Comparison of ENCODE assay signal across 12 cellular contexts in genomic region chr16:75308011-75308410, GRCh38. TPM values are rescaled to one million over a fixed set of nuclear protein-coding genes. Genes with fewer than 3 reads are reported as not detected.
"Had no signal": no experiment of that assay in that cellular context is flagged by ENCODE, and none has a peak within 500 bp of the region (broad histone marks: within the 10 kb centered on the region; RNA-seq: fewer than 3 reads in every experiment).

No MANE protein-coding gene starts in this region.

- H3K4me3 ChIP-seq: thoracic aorta, uterus had no signal

- H3K27ac ChIP-seq: thoracic aorta had no signal

- DNase-seq: activated CD4-positive, alpha-beta T cell treated with anti-CD3 and anti-CD28 coated beads for 4 hours; activated CD8-positive, alpha-beta memory T cell treated with anti-CD3 and anti-CD28 coated beads, Interleukin-2, amount 50 U/mL, for 48 hours; activated CD8-positive, alpha-beta T cell treated with anti-CD3 and anti-CD28 coated beads, Interleukin-2, amount 10 ng/mL, durations not matched to agents 7 days and 5 days; activated naive CD4-positive, alpha-beta T cell treated with Interleukin-2 at 50 U/mL for 16 hours; activated naive CD8-positive, alpha-beta T cell treated with anti-CD3 and anti-CD28 coated beads, Interleukin-2, amount 50 U/mL, for 24 hours; foreskin keratinocyte; head of caudate nucleus; stimulated activated CD4-positive, alpha-beta T cell treated with anti-CD3 and anti-CD28 coated beads, Interleukin-4, amount 100 ng/mL, for 4 hours; stimulated activated naive CD8-positive, alpha-beta T cell treated with anti-CD3 and anti-CD28 coated beads, Interleukin-15, amount 100 ng/mL, for 72 hours; uterus had no signal

- H3K36me3 ChIP-seq: thoracic aorta, uterus had no signal

- H3K27me3 ChIP-seq: foreskin keratinocyte, uterus had no signal

- H3K9me3 ChIP-seq: thoracic aorta, uterus had no signal

- ATAC-seq: activated CD8-positive, alpha-beta T cell treated with anti-CD3 and anti-CD28 coated beads, Interleukin-2, amount 10 ng/mL, durations not matched to agents 7 days and 5 days; activated naive CD8-positive, alpha-beta T cell treated with anti-CD3 and anti-CD28 coated beads, Interleukin-2, amount 50 U/mL, for 24 hours; foreskin keratinocyte; natural killer cell treated with Interleukin-12 subunit alpha and Interleukin-12 subunit beta and Interleukin-15 and Interleukin-18, amount 100 ng/mL, for 72 hours; stimulated activated naive CD8-positive, alpha-beta T cell treated with anti-CD3 and anti-CD28 coated beads, Interleukin-15, amount 100 ng/mL, for 72 hours had no signal

RNA-seq across cellular contexts. Expression of gene BCAR1, which starts 56.6 kb away (rescaled TPM):
- total RNA-seq: natural killer cell treated with Interleukin-12 subunit alpha and Interleukin-12 subunit beta and Interleukin-15 and Interleukin-18, amount 100 ng/mL, for 72 hours had no signal
